In genomic region chr4:6472387-6473263, GRCh38 we compare ENCODE assay signal across 8 cellular contexts. TPM values are rescaled to one million over a fixed set of nuclear protein-coding genes. Genes with fewer than 3 reads are reported as not detected.
DNase-seq lines count a peak whose midpoint lies in the region; ATAC-seq and TF ChIP-seq lines count a peak whose summit lies in the region.

Gene PPP2R2C (minus strand): TSS chr4:6472614. CDS start chr4:6472229, 385 bp downstream.

- no peaks in the 10 kb centered on the region for H3K36me3 Mint-ChIP-seq in CD4-positive, alpha-beta memory T cell
- peaks cover 13 to 17% of the 10 kb centered on the region in 2 donors for H3K36me3 Mint-ChIP-seq in naive B cell

- H3K4me3 ChIP-seq in CD4-positive, alpha-beta memory T cell (ENCODE audit: low read length in 2 of 2), result no peak within 1 kb of the TSS
- H3K4me3 ChIP-seq in HUES48 (ENCODE audit: low read depth, low read length) (peak within 1 kb of the TSS; percentile 70), colonic mucosa (no peak within 1 kb of the TSS)

- no peaks in the 10 kb centered on the region for H3K4me1 ChIP-seq in CD4-positive, alpha-beta memory T cell (ENCODE audit: insufficient read depth, low read length)
- H3K4me1 ChIP-seq in HUES48 (ENCODE audit: control insufficient read depth, insufficient read depth, low read length) (peaks cover 15% of the 10 kb centered on the region; the same call in 1 of the 2 replicates), colonic mucosa (no peaks in the 10 kb centered on the region)

- peaks cover 2 to 7% (median 4%) of the 10 kb centered on the region in 4 donors for H3K4me1 Mint-ChIP-seq in CD4-positive, alpha-beta memory T cell
- H3K4me1 Mint-ChIP-seq in naive B cell, result peaks cover 0 to 11% (median 0%) of the 10 kb centered on the region in 3 donors

- H3K9ac ChIP-seq in HUES48 (ENCODE audit: low read depth, low read length) (no peak within 1 kb of the TSS), colonic mucosa (ENCODE audit: low read depth in 2 of 2, low read length in 2 of 2) (no peak within 1 kb of the TSS)

- POLR2A ChIA-PET in CD4-positive, alpha-beta memory T cell (lab: Charles Lee; ENCODE audit: partially characterized antibody), result no interaction called here

- no peak for DNase-seq in CD4-positive, alpha-beta memory T cell
- DNase-seq in colonic mucosa (peak; percentile 14), naive B cell (no peak), NCI-H1694 treated with DMSO at 0.1 percent for 48 hours (lab: John Stamatoyannopoulos, UW) (no peak), activated gamma-delta T cell treated with Interleukin-2 at 50 U/mL for 16 hours (no peak)
- no peak for DNase-seq in activated CD4-positive, alpha-beta T cell treated with anti-CD3 and anti-CD28 coated beads for 48 hours

- no peaks in the 10 kb centered on the region for H3K36me3 ChIP-seq in CD4-positive, alpha-beta memory T cell (ENCODE audit: insufficient read depth, low read length)
- H3K36me3 ChIP-seq in HUES48 (ENCODE audit: control insufficient read depth, insufficient read depth, low read length) (no peaks in the 10 kb centered on the region), colonic mucosa (no peaks in the 10 kb centered on the region)

- H3K4me3 Mint-ChIP-seq in CD4-positive, alpha-beta memory T cell, result peak within 1 kb of the TSS in 5 of 8 donors; percentile 12 to 65 (median 41)
- H3K4me3 Mint-ChIP-seq in naive B cell, result peak within 1 kb of the TSS in 6 of 8 donors; percentile 4 to 60 (median 46)

- intact Hi-C loops in CD4-positive, alpha-beta memory T cell (cut with micrococcal nuclease), result no loop called here
- intact Hi-C loops in colonic mucosa (cut with DNase I), result no loop called here

- peaks cover 24% of the 10 kb centered on the region for H3K27me3 ChIP-seq in CD4-positive, alpha-beta memory T cell (ENCODE audit: insufficient read depth, low read length)
- H3K27me3 ChIP-seq in HUES48 (ENCODE audit: control insufficient read depth, insufficient read depth, low read length), result peaks cover 59% of the 10 kb centered on the region
- H3K27me3 ChIP-seq in colonic mucosa, result peaks cover 20% of the 10 kb centered on the region

- no peaks in the 10 kb centered on the region for H3K9me3 ChIP-seq in CD4-positive, alpha-beta memory T cell (ENCODE audit: control insufficient read depth in 1 of 2, low read length in 2 of 2)
- H3K9me3 ChIP-seq in HUES48 (ENCODE audit: control insufficient read depth, insufficient read depth, low read length) (no peaks in the 10 kb centered on the region), colonic mucosa (no peaks in the 10 kb centered on the region)

- peaks cover 0 to 5% (median 0%) of the 10 kb centered on the region in 8 donors for H3K9me3 Mint-ChIP-seq in CD4-positive, alpha-beta memory T cell
- H3K9me3 Mint-ChIP-seq in naive B cell, result peaks cover 5 to 18% (median 8%) of the 10 kb centered on the region in 7 donors

- peaks cover 36 to 42% of the 10 kb centered on the region in 2 donors for H3K27me3 Mint-ChIP-seq in CD4-positive, alpha-beta memory T cell
- H3K27me3 Mint-ChIP-seq in naive B cell, result peaks cover 35 to 69% (median 64%) of the 10 kb centered on the region in 3 donors

- CTCF ChIA-PET in CD4-positive, alpha-beta memory T cell (lab: Charles Lee; ENCODE audit: partially characterized antibody), result interaction anchor here (0.7 kb wide), 1 partner anchor 9 kb away, joined by 3 read pairs; no protein-coding TSS in a partner anchor

- peak within 1 kb of the TSS in 1 of 7 donors; percentile 7 for H3K27ac Mint-ChIP-seq in CD4-positive, alpha-beta memory T cell
- no peak within 1 kb of the TSS for H3K27ac Mint-ChIP-seq in naive B cell

- TF ChIP-seq CTCF in colonic mucosa (IDR thresholded peaks at IDR 0.05), result no peak

- H3K27ac ChIP-seq in CD4-positive, alpha-beta memory T cell (ENCODE audit: low read depth, low read length), result no peak within 1 kb of the TSS
- H3K27ac ChIP-seq in HUES48 (ENCODE audit: low read depth, low read length) (no peak within 1 kb of the TSS), colonic mucosa (no peak within 1 kb of the TSS)

- ATAC-seq in naive B cell (ENCODE audit: low read depth in 2 of 2), result no peak
- ATAC-seq in HG03342 (IDR thresholded peaks at IDR 0.05; ENCODE audit: unreplicated experiment), result no peak

RNA-seq across cellular contexts. Expression of gene PPP2R2C, which starts in this region (rescaled TPM):
- total RNA-seq in CD4-positive, alpha-beta memory T cell, result not detected
- not detected for polyA plus RNA-seq in CD4-positive, alpha-beta memory T cell
- under 1 TPM; 0.05 to 0.35 TPM for total RNA-seq in colonic mucosa
- not detected for polyA plus RNA-seq in naive B cell (ENCODE audit: low read depth in 6 of 6)

Comparison
In these comparisons a context has a peak if more than half of its experiments do, and no peak if none do; other contexts are left out.
1. Peak in DNase-seq in colonic mucosa; RNA of the gene not detected or under 1 TPM.